7 cellular contexts compared by ENCODE assay signal in the genomic region with DNA sequence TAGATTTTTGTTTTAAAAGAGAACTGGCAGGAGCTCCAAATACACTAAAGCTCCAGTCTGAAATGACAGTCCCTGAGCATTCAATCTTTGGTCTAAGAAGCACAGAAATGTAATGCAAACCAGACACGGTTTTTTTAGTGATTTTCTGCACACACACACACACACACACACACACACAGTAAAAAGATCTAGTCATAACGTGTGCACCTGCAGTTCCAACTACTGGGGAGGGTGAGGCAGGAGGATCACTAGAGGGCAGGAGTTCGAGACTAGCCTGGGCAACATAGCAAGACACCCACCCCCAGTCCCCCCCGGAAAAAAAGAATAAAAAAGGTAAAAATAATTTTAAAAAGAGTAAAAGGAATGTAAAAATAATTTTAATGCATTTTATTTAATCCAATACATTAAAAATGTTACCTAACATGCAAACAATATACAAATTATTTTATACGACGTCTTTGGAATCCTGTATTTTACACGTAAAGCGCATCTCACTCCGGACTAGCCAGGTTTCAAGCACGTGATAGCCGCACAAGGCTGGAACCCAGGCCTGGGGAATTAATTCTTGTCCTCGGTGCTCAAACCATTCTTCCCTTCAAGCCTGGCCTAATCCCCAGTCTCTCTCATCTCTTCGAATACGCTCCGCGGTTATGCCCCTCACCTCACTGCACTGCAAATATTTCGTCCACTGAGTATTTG. TPM values are rescaled to one million over a fixed set of nuclear protein-coding genes. Genes with fewer than 3 reads are reported as not detected.
DNase-seq lines count a peak whose midpoint lies in the region; ATAC-seq and TF ChIP-seq lines count a peak whose summit lies in the region.

No MANE protein-coding gene starts in this region.

- CTCF ChIA-PET in HCT116 (lab: Charles Lee) (interaction anchor here (0.9 to 1.5 kb wide), 5 partner anchors 22 to 198 kb away, joined by 3 to 9 read pairs (median 5); no protein-coding TSS in a partner anchor), RWPE1 (lab: Yijun Ruan, JAX) (interaction anchor here (1.0 kb wide), 1 partner anchor 41 kb away, joined by 3 read pairs; no protein-coding TSS in a partner anchor)

- H3K4me3 ChIP-seq in HCT116 (replicated peaks in 1 of 2; ENCODE audit: low read depth in 1 of 2, low read length in 2 of 2) (peak overlapping the region; percentile 99 to 100), fibroblast of lung (replicated peaks in 1 of 4; ENCODE audit: control extremely low read depth in 1 of 4, insufficient read depth in 1 of 4, low read depth in 3 of 4, low read length in 4 of 4) (peak overlapping the region; percentile 65 to 94 (median 90)), gastrocnemius medialis (peak overlapping the region; percentile 88 to 98 (median 96))

- H2AFZ ChIP-seq in HCT116 (ENCODE audit: low read depth, low read length, poor library complexity, severe bottlenecking) (no peak overlapping the region), fibroblast of lung (ENCODE audit: low read length) (peak overlapping the region; percentile 44)

- H3K27me3 ChIP-seq in HCT116 (ENCODE audit: insufficient read depth, low read length), result no peaks in the 10 kb centered on the region
- H3K27me3 ChIP-seq in fibroblast of lung (ENCODE audit: control insufficient read depth, insufficient read depth, low read length), result no peaks in the 10 kb centered on the region
- no peaks in the 10 kb centered on the region for H3K27me3 ChIP-seq in gastrocnemius medialis

- in situ Hi-C loops in gastrocnemius medialis (cut with MboI; ENCODE audit: low sequenced_read_pairs in 4 of 4), result no loop called here

- no peaks in the 10 kb centered on the region for H3K9me2 ChIP-seq in HCT116 (ENCODE audit: insufficient read depth)

- peak; percentile 11; the same call in 1 of the 2 replicates for ATAC-seq in HCT116
- peak; percentile 21 to 31 for ATAC-seq in gastrocnemius medialis
- ATAC-seq in esophagus mucosa, result no peak

- H3K36me3 ChIP-seq in HCT116 (ENCODE audit: control insufficient read depth in 1 of 2, insufficient read depth in 2 of 2, low read length in 2 of 2), result no peaks in the 10 kb centered on the region; a peak in 1 of 4 replicates
- peaks cover 3% of the 10 kb centered on the region for H3K36me3 ChIP-seq in fibroblast of lung (ENCODE audit: control insufficient read depth, insufficient read depth, low read length)
- no peaks in the 10 kb centered on the region for H3K36me3 ChIP-seq in gastrocnemius medialis

- DNase-seq in HCT116 (ENCODE audit: low read depth, low spot score), result no peak
- peak; percentile 22 for DNase-seq in RWPE1 (ENCODE audit: low spot score)
- DNase-seq in fibroblast of lung (ENCODE audit: low read depth in 2 of 2), result no peak
- DNase-seq in gastrocnemius medialis, result no peak
- DNase-seq in stimulated activated CD4-positive, alpha-beta T cell treated with anti-CD3 and anti-CD28 coated beads, Interleukin-4, amount 100 ng/mL, for 4 hours, result no peak
- DNase-seq in central memory CD4-positive, alpha-beta T cell, result no peak

- H3K4me2 ChIP-seq in HCT116 (ENCODE audit: low read length), result peak overlapping the region; percentile 96
- H3K4me2 ChIP-seq in fibroblast of lung (ENCODE audit: extremely low read depth, insufficient read depth, low read length), result peak overlapping the region; percentile 76

- RAD21 ChIA-PET in HCT116 (lab: Charles Lee; ENCODE audit: low non-redundant PET in 1 of 2, low total read pairs in 2 of 2, uncharacterized antibody in 2 of 2, unreplicated experiment in 2 of 2), result interaction anchor here in 1 of 2 experiments (1.5 kb wide), 1 partner anchor 12 kb away, joined by 7 read pairs; no protein-coding TSS in a partner anchor

- TF ChIP-seq CTCF in HCT116 (IDR thresholded peaks at IDR 0.05 in 2 of 3, conservative IDR thresholded peaks at IDR 0.05 in 1 of 3; ENCODE audit: borderline replicate concordance in 1 of 3, insufficient read depth in 1 of 3, low read depth in 2 of 3, low read length in 2 of 3) (no peak), RWPE1 (conservative IDR thresholded peaks at IDR 0.05; ENCODE audit: low read depth) (no peak), fibroblast of lung (conservative IDR thresholded peaks at IDR 0.05 in 1 of 2, IDR thresholded peaks at IDR 0.05 in 1 of 2; ENCODE audit: low read depth in 1 of 2, low read length in 2 of 2) (no peak), gastrocnemius medialis (IDR thresholded peaks at IDR 0.05 in 4 of 5, conservative IDR thresholded peaks at IDR 0.05 in 1 of 5) (no peak)

- peak overlapping the region; percentile 100 for H3K9ac ChIP-seq in HCT116 (ENCODE audit: low read length)
- peak overlapping the region; percentile 84 for H3K9ac ChIP-seq in fibroblast of lung (ENCODE audit: insufficient read depth, low read length)

- no peaks in the 10 kb centered on the region for H4K20me1 ChIP-seq in HCT116 (ENCODE audit: insufficient read depth)
- H4K20me1 ChIP-seq in fibroblast of lung (ENCODE audit: control insufficient read depth, extremely low read depth, insufficient read depth, low read length), result no peaks in the 10 kb centered on the region

- H3K79me2 ChIP-seq in HCT116 (ENCODE audit: insufficient read depth, low read length), result peaks cover 47% of the 10 kb centered on the region
- peaks cover 42% of the 10 kb centered on the region for H3K79me2 ChIP-seq in fibroblast of lung (ENCODE audit: control insufficient read depth, insufficient read depth, low read length)

- peaks cover 0 to under 1% of the 10 kb centered on the region in 2 experiments; a peak in 1 of 4 replicates for H3K9me3 ChIP-seq in HCT116 (ENCODE audit: control insufficient read depth in 1 of 2, insufficient read depth in 1 of 2, low read depth in 1 of 2, low read length in 2 of 2)
- no peaks in the 10 kb centered on the region for H3K9me3 ChIP-seq in fibroblast of lung (ENCODE audit: control insufficient read depth, insufficient read depth, low read depth, low read length)
- no peaks in the 10 kb centered on the region for H3K9me3 ChIP-seq in gastrocnemius medialis

- no peak for TF ChIP-seq POLR2A in HCT116 (IDR thresholded peaks at IDR 0.05; ENCODE audit: borderline replicate concordance, extremely low read depth, insufficient read depth, insufficient read length)
- no peak for TF ChIP-seq POLR2A in gastrocnemius medialis (IDR thresholded peaks at IDR 0.05)

- BruUV-seq in HCT116 (replicated peaks; lab: Mats Ljungman, UMichigan), result TSS peak; percentile 96

- H3K27ac ChIP-seq in HCT116 (ENCODE audit: low read depth, low read length) (peak overlapping the region; percentile 85), RWPE1 (peak overlapping the region; percentile 84), fibroblast of lung (ENCODE audit: insufficient read depth, low read length) (peak overlapping the region; percentile 91), gastrocnemius medialis (peak overlapping the region; percentile 96 to 99 (median 98))

- POLR2A ChIA-PET in HCT116 (lab: Charles Lee), result interaction anchor here (1.0 to 2.3 kb wide), 11 partner anchors 11 to 576 kb away, joined by 3 to 33 read pairs (median 4); no protein-coding TSS in a partner anchor
- POLR2A ChIA-PET in RWPE1 (lab: Yijun Ruan, JAX; ENCODE audit: low non-redundant PET), result interaction anchor here (1.2 to 1.5 kb wide), 2 partner anchors 7 to 12 kb away, joined by 3 read pairs; no protein-coding TSS in a partner anchor

- intact Hi-C loops in HCT116 (cut with micrococcal nuclease), result no loop called here
- intact Hi-C loops in gastrocnemius medialis (cut with DNase I; ENCODE audit: low total_unique reads), result loop anchor here (1.0 kb wide), 1 partner anchor 22 kb away; no protein-coding TSS in a partner anchor

- TF ChIP-seq RAD21 in HCT116 (IDR thresholded peaks at IDR 0.05; ENCODE audit: low read depth), result no peak

- H3K4me1 ChIP-seq in HCT116 (ENCODE audit: control insufficient read depth in 1 of 2, insufficient read depth in 2 of 2, low read length in 2 of 2) (peaks cover 12 to 32% of the 10 kb centered on the region in 2 experiments), fibroblast of lung (ENCODE audit: control insufficient read depth, extremely low read depth, insufficient read depth, low read length) (peaks cover 6% of the 10 kb centered on the region), gastrocnemius medialis (peaks cover 23 to 32% of the 10 kb centered on the region in 2 donors)

TF ChIP-seq in HCT116, 20 proteins besides CTCF, POLR2A, EP300 and RAD21 (continues in another document):
- no peak for TF ChIP-seq EZH2phosphoT487 (IDR thresholded peaks at IDR 0.05; ENCODE audit: borderline replicate concordance)
- TF ChIP-seq, protein P1, sequence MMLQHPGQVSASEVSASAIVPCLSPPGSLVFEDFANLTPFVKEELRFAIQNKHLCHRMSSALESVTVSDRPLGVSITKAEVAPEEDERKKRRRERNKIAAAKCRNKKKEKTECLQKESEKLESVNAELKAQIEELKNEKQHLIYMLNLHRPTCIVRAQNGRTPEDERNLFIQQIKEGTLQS (IDR thresholded peaks at IDR 0.05), result no peak
- no peak for TF ChIP-seq SIN3A (IDR thresholded peaks at IDR 0.05; ENCODE audit: low read depth)
- no peak for TF ChIP-seq POLR2AphosphoS5 (IDR thresholded peaks at IDR 0.05; ENCODE audit: low read depth, low read length)
- TF ChIP-seq SRF (IDR thresholded peaks at IDR 0.05; ENCODE audit: low read depth), result no peak

RNA-seq across cellular contexts. Expression of a gene that starts 0.8 kb away (rescaled TPM):
- total RNA-seq in HCT116 (2021; ENCODE audit: unreplicated experiment), result 20.9 TPM
- polyA plus RNA-seq in HCT116 (2012), result 18.6 and 19.1 TPM in 2 replicates
- total RNA-seq in fibroblast of lung, result 10.3 and 11.6 TPM in 2 replicates
- 16.2 and 17.6 TPM in 2 replicates for polyA plus RNA-seq in fibroblast of lung
- polyA plus RNA-seq in fibroblast of lung (2012), result 17.6 and 20.0 TPM in 2 replicates
- polyA minus RNA-seq in fibroblast of lung (ENCODE audit: low replicate concordance), result 11.7 and 21.2 TPM in 2 replicates
- 10 to 100 TPM; 18.8 to 25.2 (median 23.1) TPM for total RNA-seq in gastrocnemius medialis
- total RNA-seq in esophagus mucosa, result 21.4 TPM

RNA-seq across cellular contexts. Expression of a gene that starts 23.6 kb away (rescaled TPM):
- 35.0 TPM for total RNA-seq in HCT116 (2021; ENCODE audit: unreplicated experiment)
- 24.9 and 28.5 TPM in 2 replicates for polyA plus RNA-seq in HCT116 (2012)
- 24.9 and 28.2 TPM in 2 replicates for total RNA-seq in fibroblast of lung
- polyA plus RNA-seq in fibroblast of lung, result 19.5 and 23.8 TPM in 2 replicates
- 18.8 and 25.5 TPM in 2 replicates for polyA plus RNA-seq in fibroblast of lung (2012)
- polyA minus RNA-seq in fibroblast of lung (ENCODE audit: low replicate concordance), result 40.7 and 44.1 TPM in 2 replicates
- 10 to 100 TPM; 32.7 to 38.7 (median 34.8) TPM for total RNA-seq in gastrocnemius medialis
- total RNA-seq in esophagus mucosa, result 21.9 TPM
